17 cellular contexts compared by ENCODE assay signal in genomic region chr2:176150338-176151198, GRCh38. TPM values are rescaled to one million over a fixed set of nuclear protein-coding genes. Genes with fewer than 3 reads are reported as not detected.
DNase-seq lines count a peak whose midpoint lies in the region; ATAC-seq and TF ChIP-seq lines count a peak whose summit lies in the region.
"Had no signal": no experiment of that assay in that cellular context is flagged by ENCODE, and none has a peak within 500 bp of the region (broad histone marks: within the 10 kb centered on the region; RNA-seq: fewer than 3 reads in every experiment).

No MANE protein-coding gene starts in this region.

- H3K9me3 ChIP-seq in uterus (no peaks in the 10 kb centered on the region), neural progenitor cell (ENCODE audit: low read depth) (no peaks in the 10 kb centered on the region)
- H3K9me3 ChIP-seq: MG63 had no signal

- H3K4me3 ChIP-seq in uterus, result no peak overlapping the region
- H3K4me3 ChIP-seq in neural progenitor cell, result no peak overlapping the region
- H3K4me3 ChIP-seq: BLaER1 treated with 17β-estradiol and CSF1 and Interleukin-3, amounts not matched to agents 10 nM and 100 nM; MG63; PC-9 had no signal

- H3K79me2 ChIP-seq in neural progenitor cell (ENCODE audit: low read depth), result no peaks in the 10 kb centered on the region

- POLR2A ChIA-PET in naive thymus-derived CD8-positive, alpha-beta T cell (lab: Charles Lee), result no interaction called here

- no peak for ATAC-seq in naive thymus-derived CD8-positive, alpha-beta T cell

- H3K27ac Mint-ChIP-seq in endothelial cell (ENCODE audit: unreplicated experiment) (no peak overlapping the region), neural progenitor cell (no peak overlapping the region)
- peak overlapping the region in 2 of 10 donors; percentile 2 to 76 for H3K27ac Mint-ChIP-seq in naive thymus-derived CD8-positive, alpha-beta T cell

- H3K27me3 ChIP-seq in uterus, result no peaks in the 10 kb centered on the region
- peaks cover 100% of the 10 kb centered on the region for H3K27me3 ChIP-seq in neural progenitor cell
- H3K27me3 ChIP-seq: MG63 had no signal

- no peak overlapping the region for H3K4me2 ChIP-seq in neural progenitor cell
- H3K4me2 ChIP-seq: BLaER1 treated with 17β-estradiol and CSF1 and Interleukin-3, amounts not matched to agents 10 nM and 100 nM; PC-9 had no signal

- H3K4me3 Mint-ChIP-seq in endothelial cell (ENCODE audit: unreplicated experiment) (peak overlapping the region; percentile 1), neural progenitor cell (no peak overlapping the region)
- H3K4me3 Mint-ChIP-seq in naive thymus-derived CD8-positive, alpha-beta T cell, result peak overlapping the region in 1 of 10 donors; percentile 35

- H3K4me1 Mint-ChIP-seq in endothelial cell (ENCODE audit: unreplicated experiment) (peaks cover 29% of the 10 kb centered on the region), neural progenitor cell (no peaks in the 10 kb centered on the region)
- peaks cover 4 to 18% (median 11%) of the 10 kb centered on the region in 4 donors for H3K4me1 Mint-ChIP-seq in naive thymus-derived CD8-positive, alpha-beta T cell

- no peak overlapping the region for H3K9ac ChIP-seq in neural progenitor cell
- H3K9ac ChIP-seq: BLaER1 treated with 17β-estradiol and CSF1 and Interleukin-3, amounts not matched to agents 10 nM and 100 nM had no signal

- H3K4me1 ChIP-seq in uterus (peaks cover 0 to 12% of the 10 kb centered on the region in 2 donors), neural progenitor cell (no peaks in the 10 kb centered on the region)
- H3K4me1 ChIP-seq: BLaER1 treated with 17β-estradiol and CSF1 and Interleukin-3, amounts not matched to agents 10 nM and 100 nM had no signal

- peaks cover 11% of the 10 kb centered on the region for H3K36me3 Mint-ChIP-seq in endothelial cell (ENCODE audit: low read depth, unreplicated experiment)
- H3K36me3 Mint-ChIP-seq in neural progenitor cell, result no peaks in the 10 kb centered on the region
- H3K36me3 Mint-ChIP-seq in naive thymus-derived CD8-positive, alpha-beta T cell, result no peaks in the 10 kb centered on the region

- peaks cover 61% of the 10 kb centered on the region for H3K27me3 Mint-ChIP-seq in endothelial cell (ENCODE audit: unreplicated experiment)
- peaks cover 98% of the 10 kb centered on the region for H3K27me3 Mint-ChIP-seq in neural progenitor cell (ENCODE audit: insufficient read depth, low read depth)
- peaks cover 59 to 96% (median 81%) of the 10 kb centered on the region in 5 donors for H3K27me3 Mint-ChIP-seq in naive thymus-derived CD8-positive, alpha-beta T cell

- no peak for TF ChIP-seq CTCF in endothelial cell (IDR thresholded peaks at IDR 0.05; ENCODE audit: unreplicated experiment)
- TF ChIP-seq CTCF in uterus (IDR thresholded peaks at IDR 0.05), result no peak
- no peak for TF ChIP-seq CTCF in neural progenitor cell (IDR thresholded peaks at IDR 0.05)

- no peaks in the 10 kb centered on the region for H3F3A ChIP-seq in neural progenitor cell (ENCODE audit: low read depth)

- TF ChIP-seq POLR2A in uterus (IDR thresholded peaks at IDR 0.05), result no peak

- H2AFZ ChIP-seq in neural progenitor cell (replicated peaks), result no peak overlapping the region
- H2AFZ ChIP-seq: PC-9 had no signal

- peaks cover 91% of the 10 kb centered on the region for H4K20me1 ChIP-seq in neural progenitor cell (ENCODE audit: low read depth)
- H4K20me1 ChIP-seq: BLaER1 treated with 17β-estradiol and CSF1 and Interleukin-3, amounts not matched to agents 10 nM and 100 nM had no signal

- H3K36me3 ChIP-seq in uterus (no peaks in the 10 kb centered on the region), neural progenitor cell (no peaks in the 10 kb centered on the region)
- H3K36me3 ChIP-seq: BLaER1 treated with 17β-estradiol and CSF1 and Interleukin-3, amounts not matched to agents 10 nM and 100 nM; MG63 had no signal

- intact Hi-C loops in uterus (cut with DNase I; ENCODE audit: low total_unique reads), result no loop called here

- H3K27ac ChIP-seq in uterus (peak overlapping the region; percentile 75 to 83), neural progenitor cell (no peak overlapping the region)
- H3K27ac ChIP-seq: BLaER1 treated with 17β-estradiol and CSF1 and Interleukin-3, amounts not matched to agents 10 nM and 100 nM; HL-60; PC-9 had no signal

- H3K9me3 Mint-ChIP-seq in endothelial cell (ENCODE audit: unreplicated experiment) (no peaks in the 10 kb centered on the region), neural progenitor cell (peaks cover 5% of the 10 kb centered on the region)
- peaks cover 0 to 6% (median 0%) of the 10 kb centered on the region in 9 donors for H3K9me3 Mint-ChIP-seq in naive thymus-derived CD8-positive, alpha-beta T cell

- DNase-seq in activated effector memory CD4-positive, alpha-beta T cell treated with anti-CD3 and anti-CD28 coated beads, Interleukin-2, amount 50 U/mL, for 16 hours, result peak; percentile 17
- no peak for DNase-seq in activated effector memory CD4-positive, alpha-beta T cell treated with Interleukin-2 at 50 U/mL for 16 hours
- peak; percentile 3 for DNase-seq in endothelial cell (ENCODE audit: low spot score)
- DNase-seq in mesenteric fat pad (ENCODE audit: low spot score), result peak; percentile 81
- DNase-seq in uterus, result no peak
- DNase-seq in neural progenitor cell (ENCODE audit: low spot score), result no peak
- DNase-seq in DMS 273 (lab: John Stamatoyannopoulos, UW; ENCODE audit: unreplicated experiment), result no peak
- DNase-seq in naive thymus-derived CD8-positive, alpha-beta T cell, result no peak
- DNase-seq: DMS153, EL, GOT3, MG63, NCI-H1105, NCI-H1694 treated with DMSO at 0.1 percent for 48 hours, PC-9 had no signal

RNA-seq across cellular contexts. Expression of gene HOXD4, which starts 0.8 kb away (rescaled TPM):
- total RNA-seq in endothelial cell (ENCODE audit: unreplicated experiment), result 3.5 TPM
- 4.1 TPM for total RNA-seq in mesenteric fat pad
- 10 to 100 TPM in 2 of 4 donors, 1 to 10 TPM in 2; 6.8 to 41.6 (median 13.0) TPM for total RNA-seq in uterus
- not detected in 2 replicates for total RNA-seq in neural progenitor cell (ENCODE audit: low replicate concordance)
- total RNA-seq in naive thymus-derived CD8-positive, alpha-beta T cell, result not detected
- polyA plus RNA-seq in naive thymus-derived CD8-positive, alpha-beta T cell, result not detected
- total RNA-seq: PC-9 had no signal

RNA-seq across cellular contexts. Expression of gene HOXD3, which starts 6.5 kb away (rescaled TPM):
- total RNA-seq in endothelial cell (ENCODE audit: unreplicated experiment) (4.1 TPM), mesenteric fat pad (5.3 TPM), uterus (10 to 100 TPM; 14.7 to 61.2 (median 22.7) TPM), neural progenitor cell (ENCODE audit: low replicate concordance) (not detected in 2 replicates)
- total RNA-seq in naive thymus-derived CD8-positive, alpha-beta T cell, result not detected
- not detected for polyA plus RNA-seq in naive thymus-derived CD8-positive, alpha-beta T cell
- total RNA-seq: PC-9 had no signal

RNA-seq across cellular contexts. Expression of gene HOXD8, which starts 21.1 kb away (rescaled TPM):
- total RNA-seq in endothelial cell (ENCODE audit: unreplicated experiment), result 9.3 TPM
- 13.3 TPM for total RNA-seq in mesenteric fat pad
- 10 to 100 TPM; 25.8 to 75.6 (median 48.0) TPM for total RNA-seq in uterus
- total RNA-seq in neural progenitor cell (ENCODE audit: low replicate concordance), result not detected in 2 replicates
- not detected for total RNA-seq in naive thymus-derived CD8-positive, alpha-beta T cell
- not detected for polyA plus RNA-seq in naive thymus-derived CD8-positive, alpha-beta T cell

RNA-seq across cellular contexts. Expression of gene HOXD9, which starts 28.0 kb away (rescaled TPM):
- total RNA-seq in endothelial cell (ENCODE audit: unreplicated experiment) (0.56 TPM), mesenteric fat pad (6.1 TPM), uterus (10 to 100 TPM in 3 of 4 donors, 1 to 10 TPM in 1; 3.8 to 78.1 (median 46.4) TPM), neural progenitor cell (ENCODE audit: low replicate concordance) (not detected in 2 replicates)
- not detected for total RNA-seq in naive thymus-derived CD8-positive, alpha-beta T cell
- polyA plus RNA-seq in naive thymus-derived CD8-positive, alpha-beta T cell, result not detected
- total RNA-seq: PC-9 had no signal

RNA-seq across cellular contexts. Expression of gene HOXD10, which starts 34.0 kb away (rescaled TPM):
- total RNA-seq in endothelial cell (ENCODE audit: unreplicated experiment), result not detected
- 1.7 TPM for total RNA-seq in mesenteric fat pad
- 10 to 100 TPM in 3 of 4 donors, 1 to 10 TPM in 1; 6.8 to 81.0 (median 53.6) TPM for total RNA-seq in uterus
- not detected in 2 replicates for total RNA-seq in neural progenitor cell (ENCODE audit: low replicate concordance)
- not detected for total RNA-seq in naive thymus-derived CD8-positive, alpha-beta T cell
- not detected for polyA plus RNA-seq in naive thymus-derived CD8-positive, alpha-beta T cell
- total RNA-seq: PC-9 had no signal

Comparison
In these comparisons a context has a peak if more than half of its experiments do, and no peak if none do; other contexts are left out.
1. DNase-seq: peak in activated effector memory CD4-positive, alpha-beta T cell treated with anti-CD3 and anti-CD28 coated beads, Interleukin-2, amount 50 U/mL, for 16 hours (single experiment), endothelial cell (single experiment) and mesenteric fat pad (single experiment); none in activated effector memory CD4-positive, alpha-beta T cell treated with Interleukin-2 at 50 U/mL for 16 hours (single experiment), uterus (0 of 2), neural progenitor cell (single experiment), DMS 273 (single experiment) and naive thymus-derived CD8-positive, alpha-beta T cell (0 of 10).
2. RNA of gene HOXD8, which starts 21.1 kb away (total RNA-seq): 25.8 to 75.6 TPM in uterus, 13.3 TPM in mesenteric fat pad (single experiment) and 9.3 TPM in endothelial cell (single experiment); not detected in neural progenitor cell and not detected in naive thymus-derived CD8-positive, alpha-beta T cell; every median in the first group is over 10 times any median in the second.